ENCODE assay signal across 10 cellular contexts in the genomic region with DNA sequence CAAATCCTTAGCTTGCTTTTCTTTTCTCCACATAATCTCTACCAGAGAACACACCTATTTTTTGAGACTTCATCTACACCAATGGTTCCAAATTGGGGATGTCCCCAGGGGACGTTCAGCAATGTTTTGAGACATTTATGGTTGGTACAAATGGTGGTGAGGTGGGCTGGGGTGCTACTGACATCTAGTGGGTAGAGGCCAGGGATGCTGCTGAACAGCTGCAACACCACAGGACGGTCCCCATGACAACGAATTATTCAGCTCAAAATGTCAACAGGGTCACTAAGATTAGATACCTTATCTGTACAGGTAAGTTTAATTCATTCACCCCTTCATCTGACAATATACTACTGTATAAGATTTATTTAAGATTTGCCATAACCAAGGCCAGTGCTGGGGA. TPM values are rescaled to one million over a fixed set of nuclear protein-coding genes. Genes with fewer than 3 reads are reported as not detected.
A peak's percentile ranks its signal among the peaks of the same experiment; 100 is the strongest.
DNase-seq lines count a peak whose midpoint lies in the region; ATAC-seq, FAIRE-seq and TF ChIP-seq lines count a peak whose summit lies in the region.
"Had no signal": no experiment of that assay in that cellular context is flagged by ENCODE, and none has a peak within 500 bp of the region (broad histone marks: within the 10 kb centered on the region; RNA-seq: fewer than 3 reads in every experiment).

No MANE protein-coding gene starts in this region.

- H3K9ac ChIP-seq in OCI-LY3 (ENCODE audit: low read length): no peak overlapping the region

- no peak overlapping the region for H3K4me3 Mint-ChIP-seq in activated naive CD4-positive, alpha-beta T cell treated with anti-CD3 and anti-CD28 coated beads for 36 hours

- no peak overlapping the region for H3K27ac Mint-ChIP-seq in activated naive CD4-positive, alpha-beta T cell treated with anti-CD3 and anti-CD28 coated beads for 36 hours

- H3K27me3 Mint-ChIP-seq in activated naive CD4-positive, alpha-beta T cell treated with anti-CD3 and anti-CD28 coated beads for 36 hours (ENCODE audit: low read depth): no peaks in the 10 kb centered on the region

- WGBS in esophagus muscularis mucosa: 63% methylated on average over 3 of the region's 3 CpGs

- TF ChIP-seq EP300 in esophagus muscularis mucosa (IDR thresholded peaks at IDR 0.05): no peak

- H3K36me3 Mint-ChIP-seq in activated naive CD4-positive, alpha-beta T cell treated with anti-CD3 and anti-CD28 coated beads for 36 hours (ENCODE audit: low read depth): peaks cover 54% of the 10 kb centered on the region

- no peak overlapping the region for H3K27ac ChIP-seq in OCI-LY3 (ENCODE audit: low read length)
- peak overlapping the region; percentile 76 to 86 (median 78) for H3K27ac ChIP-seq in esophagus muscularis mucosa (replicated peaks in 1 of 4)
- H3K27ac ChIP-seq in thoracic aorta: peak overlapping the region; percentile 62 to 72

- peaks cover 4% of the 10 kb centered on the region for H3K9me3 Mint-ChIP-seq in activated naive CD4-positive, alpha-beta T cell treated with anti-CD3 and anti-CD28 coated beads for 36 hours

- FAIRE-seq in GM12892 (lab: Jason Lieb, UNC): no peak

- CTCF ChIA-PET in activated naive CD4-positive, alpha-beta T cell treated with anti-CD3 and anti-CD28 coated beads for 36 hours (lab: Charles Lee): no interaction called here

- H3K4me1 ChIP-seq in OCI-LY3 (ENCODE audit: low read length) (no peaks in the 10 kb centered on the region), esophagus muscularis mucosa (peaks cover 5 to 28% (median 25%) of the 10 kb centered on the region in 4 donors), thoracic aorta (ENCODE audit: control insufficient read depth in 1 of 2, low read depth in 2 of 2) (peaks cover 32 to 55% of the 10 kb centered on the region in 2 donors)

- H3K4me1 Mint-ChIP-seq in activated naive CD4-positive, alpha-beta T cell treated with anti-CD3 and anti-CD28 coated beads for 36 hours (ENCODE audit: low read depth): no peaks in the 10 kb centered on the region

- 0 out of 2 replicates have a peak, but pooled peaks cover 1% of the 10 kb centered on the region for H3K79me2 ChIP-seq in OCI-LY3 (ENCODE audit: low read length)

- TF ChIP-seq POLR2A in esophagus muscularis mucosa (IDR thresholded peaks at IDR 0.05; ENCODE audit: low read depth) (no peak), GM12892 (IDR thresholded peaks at IDR 0.05; ENCODE audit: low read depth, low read length) (no peak)

- H3K36me3 ChIP-seq in OCI-LY3 (replicated peaks; ENCODE audit: low read depth, low read length): peaks cover 27% of the 10 kb centered on the region
- H3K36me3 ChIP-seq in esophagus muscularis mucosa: peaks cover 0 to 28% (median 8%) of the 10 kb centered on the region in 4 donors
- H3K36me3 ChIP-seq in thoracic aorta: peaks cover 5% of the 10 kb centered on the region

- H3K4me2 ChIP-seq in OCI-LY3 (ENCODE audit: low read length): no peak overlapping the region

- intact Hi-C loops in activated naive CD4-positive, alpha-beta T cell treated with anti-CD3 and anti-CD28 coated beads for 36 hours (cut with micrococcal nuclease): loop anchor here (10.0 kb wide), 1 partner anchor 246 kb away; no protein-coding TSS in a partner anchor
- intact Hi-C loops in esophagus muscularis mucosa (cut with DNase I): no loop called here

- H3K4me3 ChIP-seq in OCI-LY3 (ENCODE audit: low read length) (no peak overlapping the region), esophagus muscularis mucosa (no peak overlapping the region), thoracic aorta (no peak overlapping the region)
- H3K4me3 ChIP-seq: skin epidermis had no signal

- H2AFZ ChIP-seq in OCI-LY3 (ENCODE audit: low read depth, low read length): no peak overlapping the region

- H4K20me1 ChIP-seq in OCI-LY3 (ENCODE audit: insufficient read depth, low read length): no peaks in the 10 kb centered on the region

- no peaks in the 10 kb centered on the region for H3K9me3 ChIP-seq in OCI-LY3 (ENCODE audit: insufficient read depth, low read length)
- H3K9me3 ChIP-seq in esophagus muscularis mucosa: no peaks in the 10 kb centered on the region
- H3K9me3 ChIP-seq in thoracic aorta: no peaks in the 10 kb centered on the region

- DNase-seq in activated naive CD4-positive, alpha-beta T cell treated with anti-CD3 and anti-CD28 coated beads for 36 hours: peak; percentile 29
- no peak for DNase-seq in activated naive CD4-positive, alpha-beta T cell treated with Interleukin-2 at 50 U/mL for 16 hours
- DNase-seq in esophagus muscularis mucosa (ENCODE audit: extremely low spot score): no peak
- DNase-seq in thoracic aorta (ENCODE audit: low spot score): no peak
- no peak for DNase-seq in NCI-H345 treated with DMSO at 0.1 percent for 48 hours (lab: John Stamatoyannopoulos, UW; ENCODE audit: unreplicated experiment)
- DNase-seq in GM12892 (ENCODE audit: insufficient read length): no peak
- DNase-seq: EL had no signal

- ATAC-seq in thoracic aorta (ENCODE audit: insufficient number of reproducible peaks, low FRiP score, low read depth) (no peak), HG03135 (IDR thresholded peaks at IDR 0.05; ENCODE audit: unreplicated experiment) (no peak)

- TF ChIP-seq CTCF in OCI-LY3 (IDR thresholded peaks at IDR 0.05; ENCODE audit: low read depth, low read length): peak; percentile 38
- peak in 1 of 3 experiments; percentile 12 for TF ChIP-seq CTCF in esophagus muscularis mucosa (IDR thresholded peaks at IDR 0.05)
- TF ChIP-seq CTCF in thoracic aorta (IDR thresholded peaks at IDR 0.05): no peak

- H3K27me3 ChIP-seq in OCI-LY3 (ENCODE audit: low read depth, low read length) (no peaks in the 10 kb centered on the region), esophagus muscularis mucosa (no peaks in the 10 kb centered on the region), thoracic aorta (replicated peaks; ENCODE audit: insufficient read depth) (no peaks in the 10 kb centered on the region)

RNA-seq across cellular contexts. Expression of a gene that starts 14.4 kb away (rescaled TPM):
- total RNA-seq in activated naive CD4-positive, alpha-beta T cell treated with anti-CD3 and anti-CD28 coated beads for 36 hours: 10 to 100 TPM in 1 of 2 experiments, 1 to 10 TPM in 1; 9.5 to 10.0 TPM
- total RNA-seq in esophagus muscularis mucosa: 10 to 100 TPM in 2 of 4 donors, 1 to 10 TPM in 2; 7.1 to 12.9 (median 9.7) TPM
- 10 to 100 TPM; 35.6 to 43.0 TPM for total RNA-seq in thoracic aorta
- 9.6 TPM for polyA plus RNA-seq in GM12892 (2012; ENCODE audit: missing spikeins)
